8 cellular contexts compared by ENCODE assay signal in the genomic region with DNA sequence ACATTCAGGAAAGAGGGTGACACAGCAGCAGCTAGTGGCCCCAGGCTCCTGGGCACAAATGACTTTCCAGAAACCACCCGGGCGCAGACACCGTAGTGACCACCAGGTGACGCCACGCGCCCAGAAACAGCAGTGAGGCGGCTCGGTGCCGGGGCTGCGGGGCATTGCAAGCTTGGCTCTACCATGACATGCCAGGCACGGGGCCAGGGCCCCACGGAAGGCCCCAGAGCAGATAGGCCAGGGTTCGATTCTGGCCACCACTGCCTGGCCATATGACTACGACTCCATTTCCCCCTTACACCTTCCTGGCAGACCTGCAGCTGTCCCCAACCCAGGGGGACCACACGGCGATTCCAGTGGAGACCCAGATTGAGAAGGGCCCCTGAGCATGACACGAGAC. TPM values are rescaled to one million over a fixed set of nuclear protein-coding genes. Genes with fewer than 3 reads are reported as not detected.
A peak's percentile ranks its signal among the peaks of the same experiment; 100 is the strongest.
DNase-seq lines count a peak whose midpoint lies in the region; ATAC-seq and TF ChIP-seq lines count a peak whose summit lies in the region.

No MANE protein-coding gene starts in this region.

- no peaks in the 10 kb centered on the region for H3K9me3 Mint-ChIP-seq in osteocyte (ENCODE audit: unreplicated experiment)

- peak overlapping the region; percentile 1; the same call in 1 of the 2 replicates for H2AFZ ChIP-seq in MM.1S (ENCODE audit: low read length)

- H3K9me3 ChIP-seq in MM.1S (replicated peaks; ENCODE audit: insufficient read depth, low read length), result no peaks in the 10 kb centered on the region
- H3K9me3 ChIP-seq in SJSA1 (replicated peaks), result no peaks in the 10 kb centered on the region
- H3K9me3 ChIP-seq in tibial artery, result no peaks in the 10 kb centered on the region

- no peaks in the 10 kb centered on the region for H3K4me1 ChIP-seq in MM.1S (ENCODE audit: low read length)
- H3K4me1 ChIP-seq in SJSA1 (replicated peaks), result peaks cover 9% of the 10 kb centered on the region
- H3K4me1 ChIP-seq in tibial artery, result peaks cover 0 to 59% (median 57%) of the 10 kb centered on the region in 4 donors

- H3K36me3 ChIP-seq in MM.1S (replicated peaks; ENCODE audit: insufficient read depth, low read length) (no peaks in the 10 kb centered on the region), SJSA1 (peaks cover 58% of the 10 kb centered on the region), tibial artery (peaks cover 41 to 44% (median 44%) of the 10 kb centered on the region in 3 donors)

- H3K27me3 Mint-ChIP-seq in osteocyte (ENCODE audit: unreplicated experiment), result no peaks in the 10 kb centered on the region

- no peaks in the 10 kb centered on the region for H3F3A ChIP-seq in MM.1S (ENCODE audit: insufficient read depth, low read length)

- no peaks in the 10 kb centered on the region for H3K27me3 ChIP-seq in MM.1S (replicated peaks; ENCODE audit: insufficient read depth, low read length)
- H3K27me3 ChIP-seq in SJSA1 (replicated peaks), result no peaks in the 10 kb centered on the region
- H3K27me3 ChIP-seq in tibial artery, result no peaks in the 10 kb centered on the region

- no peaks in the 10 kb centered on the region for H3K9me2 ChIP-seq in MM.1S (replicated peaks; ENCODE audit: insufficient read depth, low read length)

- H3K9ac ChIP-seq in MM.1S (ENCODE audit: low read length), result no peak overlapping the region

- POLR2A ChIA-PET in GM10248 (lab: Yijun Ruan, JAX), result interaction anchor here (1.1 kb wide), 1 partner anchor 19 kb away, joined by 3 read pairs; no protein-coding TSS in a partner anchor

- no peak overlapping the region for H3K4me3 Mint-ChIP-seq in osteocyte (ENCODE audit: unreplicated experiment)

- DNase-seq in GM10248 (ENCODE audit: extremely low spot score), result peak; percentile 89
- peak; percentile 77 for DNase-seq in MM.1S
- peak; percentile 60 to 84 for DNase-seq in SJSA1 (ENCODE audit: low read depth in 1 of 2, low spot score in 2 of 2)
- DNase-seq in activated effector memory CD4-positive, alpha-beta T cell treated with anti-CD3 and anti-CD28 coated beads, Interleukin-2, amount 50 U/mL, for 16 hours, result peak; percentile 94
- DNase-seq in foreskin melanocyte, result peak; percentile 50
- DNase-seq in osteocyte (ENCODE audit: extremely low spot score, unreplicated experiment), result peak; percentile 95
- DNase-seq in tibial artery, result peak; percentile 87 to 90

- peak overlapping the region; percentile 50 for H3K27ac Mint-ChIP-seq in osteocyte (ENCODE audit: unreplicated experiment)

- ATAC-seq in HG02884 (IDR thresholded peaks at IDR 0.05; ENCODE audit: unreplicated experiment), result no peak

- peaks cover 5% of the 10 kb centered on the region for H3K36me3 Mint-ChIP-seq in osteocyte (ENCODE audit: unreplicated experiment)

- H3K4me3 ChIP-seq in MM.1S (ENCODE audit: low read length), result no peak overlapping the region
- H3K4me3 ChIP-seq in SJSA1, result no peak overlapping the region
- H3K4me3 ChIP-seq in tibial artery, result no peak overlapping the region

- CTCF ChIA-PET in GM10248 (lab: Yijun Ruan, JAX), result interaction anchor here (0.6 to 32.8 kb wide), 32 partner anchors 9 to 358 kb away, joined by 3 to 701 read pairs (median 4); a partner anchor contains a TSS

- H3K27ac ChIP-seq in MM.1S (ENCODE audit: low read length), result no peak overlapping the region
- no peak overlapping the region for H3K27ac ChIP-seq in SJSA1
- H3K27ac ChIP-seq in tibial artery, result peak overlapping the region; percentile 51 to 97

- H3K4me1 Mint-ChIP-seq in osteocyte (ENCODE audit: unreplicated experiment), result peaks cover 39% of the 10 kb centered on the region

- no peaks in the 10 kb centered on the region for H3K79me2 ChIP-seq in MM.1S (ENCODE audit: low read length)

- no peak overlapping the region for H3K4me2 ChIP-seq in MM.1S (ENCODE audit: low read depth, low read length)

- no peaks in the 10 kb centered on the region for H4K20me1 ChIP-seq in MM.1S (ENCODE audit: insufficient read depth, low read length)

- intact Hi-C loops in tibial artery (cut with DNase I; ENCODE audit: low total_unique reads), result loop anchor here (2.0 kb wide), 1 partner anchor 31 kb away; no protein-coding TSS in a partner anchor

- TF ChIP-seq CTCF in GM10248 (IDR thresholded peaks at IDR 0.05; ENCODE audit: control extremely low read depth, extremely low read depth, low read depth, missing control alignments) (peak; percentile 97), MM.1S (IDR thresholded peaks at IDR 0.05; ENCODE audit: low read length) (peak; percentile 97), osteocyte (IDR thresholded peaks at IDR 0.05) (peak; percentile 95), tibial artery (IDR thresholded peaks at IDR 0.05) (peak; percentile 96 to 99)

RNA-seq across cellular contexts. Expression of a gene that starts 6.7 kb away (rescaled TPM):
- total RNA-seq in SJSA1 (2014; rRNA removed; shearing (Covaris generic)), result 21.4 and 23.4 TPM in 2 replicates
- total RNA-seq in osteocyte, result 56.8 and 57.6 TPM in 2 replicates

RNA-seq across cellular contexts. Expression of a gene that starts 12.1 kb away (rescaled TPM):
- total RNA-seq in SJSA1 (2014; rRNA removed; shearing (Covaris generic)), result 30.2 and 37.0 TPM in 2 replicates
- total RNA-seq in osteocyte, result 28.6 and 30.4 TPM in 2 replicates

RNA-seq across cellular contexts. Expression of a gene that starts 12.3 kb away (rescaled TPM):
- 102 and 173 TPM in 2 replicates for total RNA-seq in SJSA1 (2014; rRNA removed; shearing (Covaris generic))
- 65.9 and 71.6 TPM in 2 replicates for total RNA-seq in osteocyte

RNA-seq across cellular contexts. Expression of a gene that starts 12.3 kb away (rescaled TPM):
- 10.1 and 20.8 TPM in 2 replicates for total RNA-seq in SJSA1 (2014; rRNA removed; shearing (Covaris generic))
- 9.9 and 10.3 TPM in 2 replicates for total RNA-seq in osteocyte

Comparison
In these comparisons a context has a peak if more than half of its experiments do, and no peak if none do; other contexts are left out.
1. H3K27ac ChIP-seq: peak in tibial artery (2 of 2); none in MM.1S (single experiment) and SJSA1 (single experiment).
2. Peak in every context shown above with its lines, with median percentiles within 50 percentile points of each other: DNase-seq and CTCF ChIP-seq.